ENCODE assay signal across 2 cellular contexts in genomic region chr9:124003636-124004349, GRCh38.
TF ChIP-seq lines count a peak whose summit lies in the region.

No MANE protein-coding gene starts in this region.

TF ChIP-seq in GM23338, 12 proteins besides CTCF, POLR2A, EP300 and RAD21:
- TF ChIP-seq POLR2AphosphoS5 (IDR thresholded peaks at IDR 0.05; ENCODE audit: low read depth) (no peak), EZH2 (IDR thresholded peaks at IDR 0.05; ENCODE audit: low read depth, unreplicated experiment) (peak; percentile 43)
TF ChIP-seq in GM23338: peak in this region for 1.

TF ChIP-seq in GM12878, 131 proteins besides CTCF, POLR2A, EP300 and RAD21:
- 0 out of 2 replicates have a peak, but pooled peaks have one; percentile 13 for TF ChIP-seq NR2F1 (conservative IDR thresholded peaks at IDR 0.05)
- TF ChIP-seq NR2C1 (IDR thresholded peaks at IDR 0.05) = peak; percentile 73
- TF ChIP-seq HCFC1 (IDR thresholded peaks at IDR 0.05; ENCODE audit: low read length) = no peak
